Comparison of ENCODE assay signal across 20 cellular contexts in the genomic region with DNA sequence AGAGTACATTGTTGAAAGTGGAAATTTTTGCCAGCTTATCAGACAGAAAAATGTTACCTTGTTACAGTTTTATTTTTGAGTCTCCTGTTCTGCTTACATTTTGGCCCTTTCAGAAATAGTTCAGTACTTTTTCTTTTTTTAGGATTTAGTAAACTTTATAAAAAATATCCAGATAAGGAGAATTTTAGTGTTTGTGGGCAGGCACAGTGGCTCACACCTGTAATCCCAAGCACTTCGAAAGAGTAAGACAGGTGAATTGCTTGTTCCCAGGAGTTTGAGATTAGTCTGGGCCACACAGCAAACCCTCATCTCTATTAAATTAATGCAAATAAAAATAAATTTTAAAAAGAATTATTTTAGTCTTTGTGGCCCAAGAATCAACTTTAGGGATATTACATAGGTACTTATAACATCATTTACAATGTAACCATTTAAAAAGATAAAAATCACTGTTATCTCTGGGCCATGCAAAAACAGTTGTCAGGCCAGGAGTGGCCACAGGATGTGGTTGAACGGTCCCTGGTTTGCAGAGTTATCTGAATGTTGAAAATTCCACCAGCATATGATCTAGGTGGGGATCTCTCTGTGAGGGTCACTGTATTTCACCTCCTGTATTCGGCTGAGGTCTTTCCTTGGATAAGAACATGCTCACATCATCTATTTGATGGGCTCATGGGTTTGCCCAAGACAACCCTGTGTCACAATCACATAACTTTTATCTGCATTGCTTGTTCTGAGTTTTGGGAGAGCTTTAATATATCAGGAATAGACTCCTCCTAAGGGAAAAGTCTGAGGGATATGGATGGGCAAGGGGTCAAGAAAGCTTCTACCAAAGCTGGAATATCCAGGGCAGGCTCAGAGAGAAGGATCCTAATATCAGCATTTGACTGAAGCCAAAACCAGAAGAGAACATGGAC.
A peak's percentile ranks its signal among the peaks of the same experiment; 100 is the strongest.
DNase-seq lines count a peak whose midpoint lies in the region; ATAC-seq, FAIRE-seq and TF ChIP-seq lines count a peak whose summit lies in the region.
"Had no signal": no experiment of that assay in that cellular context is flagged by ENCODE, and none has a peak within 500 bp of the region (broad histone marks: within the 10 kb centered on the region; RNA-seq: fewer than 3 reads in every experiment).

No MANE protein-coding gene starts in this region.

- H3K4me2 ChIP-seq in BLaER1 treated with 17β-estradiol and CSF1 and Interleukin-3, amounts not matched to agents 10 nM and 100 nM: peak overlapping the region in 8 of 11 experiments; percentile 22 to 54 (median 43); a peak in 14 of 22 replicates
- H3K4me2 ChIP-seq in K562 (ENCODE audit: insufficient read depth, low read length): no peak overlapping the region

- POLR2A ChIA-PET in T-cell (lab: Charles Lee): no interaction called here
- POLR2A ChIA-PET in K562 (lab: Yijun Ruan, JAX): interaction anchor here (0.6 to 2.8 kb wide), 8 partner anchors 8 to 289 kb away, joined by 3 to 15 read pairs (median 4); no protein-coding TSS in a partner anchor
- POLR2A ChIA-PET in activated CD4-positive, alpha-beta T cell treated with anti-CD3 and anti-CD28 coated beads for 36 hours (lab: Charles Lee): no interaction called here

- H3K9me3 Mint-ChIP-seq in T-cell (no peaks in the 10 kb centered on the region), natural killer cell (no peaks in the 10 kb centered on the region), CD14-positive monocyte (no peaks in the 10 kb centered on the region)
- H3K9me3 Mint-ChIP-seq in activated CD4-positive, alpha-beta T cell treated with anti-CD3 and anti-CD28 coated beads for 36 hours (ENCODE audit: low read depth): no peaks in the 10 kb centered on the region
- H3K9me3 Mint-ChIP-seq: CD4-positive, CD25-positive, alpha-beta regulatory T cell had no signal

- no peak for FAIRE-seq in K562 (lab: Jason Lieb, UNC)

- no peak overlapping the region for H3K9ac ChIP-seq in BLaER1 treated with 17β-estradiol and CSF1 and Interleukin-3, amounts not matched to agents 10 nM and 100 nM
- H3K9ac ChIP-seq in K562 (ENCODE audit: insufficient read depth in 1 of 2, low read depth in 2 of 2, low read length in 2 of 2): no peak overlapping the region

- H3K4me1 Mint-ChIP-seq in T-cell (peaks cover 9 to 36% (median 13%) of the 10 kb centered on the region in 3 donors), natural killer cell (peaks cover 45 to 49% of the 10 kb centered on the region in 2 donors), CD14-positive monocyte (no peaks in the 10 kb centered on the region)
- peaks cover 2% of the 10 kb centered on the region for H3K4me1 Mint-ChIP-seq in activated CD4-positive, alpha-beta T cell treated with anti-CD3 and anti-CD28 coated beads for 36 hours

- no peaks in the 10 kb centered on the region for H4K20me1 ChIP-seq in BLaER1 treated with 17β-estradiol and CSF1 and Interleukin-3, amounts not matched to agents 10 nM and 100 nM
- peaks cover 4% of the 10 kb centered on the region for H4K20me1 ChIP-seq in K562 (replicated peaks; ENCODE audit: control insufficient read depth, insufficient read depth, low read length)

- no peak overlapping the region for H3K4me3 ChIP-seq in BLaER1 treated with 17β-estradiol and CSF1 and Interleukin-3, amounts not matched to agents 10 nM and 100 nM
- H3K4me3 ChIP-seq in K562: no peak overlapping the region
- H3K4me3 ChIP-seq: HAP-1 had no signal

- TF ChIP-seq RAD21 in K562 (CRISPR knock-in tag; conservative IDR thresholded peaks at IDR 0.05 in 1 of 2, IDR thresholded peaks at IDR 0.05 in 1 of 2): no peak

- H2AFZ ChIP-seq in K562 (ENCODE audit: low read depth, low read length): no peak overlapping the region

- in situ Hi-C loops in K562 (cut with MboI): no loop called here

- TF ChIP-seq POLR2A in K562 (conservative IDR thresholded peaks at IDR 0.05): no peak

- WGBS in K562 (ENCODE audit: insufficient coverage, low coverage, missing lambda C conversion rate): under 1% methylated on average over 3 of the region's 3 CpGs

- intact Hi-C loops in K562 (cut with micrococcal nuclease): loop anchor here (2.0 kb wide), 1 partner anchor 21 kb away; no protein-coding TSS in a partner anchor
- intact Hi-C loops in natural killer cell (cut with micrococcal nuclease): no loop called here
- intact Hi-C loops in CD14-positive monocyte (cut with micrococcal nuclease): no loop called here
- intact Hi-C loops in activated CD4-positive, alpha-beta T cell treated with anti-CD3 and anti-CD28 coated beads for 36 hours (cut with DNase I, micrococcal nuclease): no loop called here

- DNase-seq in T-cell: no peak
- DNase-seq in K562 (ENCODE audit: extremely low read depth in 1 of 4, low spot score in 3 of 4): peak in 1 of 4 experiments; percentile 55
- no peak for DNase-seq in natural killer cell
- no peak for DNase-seq in CD14-positive monocyte (ENCODE audit: low spot score)
- no peak for DNase-seq in activated CD4-positive, alpha-beta T cell treated with anti-CD3 and anti-CD28 coated beads for 36 hours
- DNase-seq in activated naive CD4-positive, alpha-beta T cell (lab: John Stamatoyannopoulos, UW): no peak
- DNase-seq: AML-193; CD4-positive, CD25-positive, alpha-beta regulatory T cell; COR-L47; DMS79; MM.1S; NCI-H1048; NCI-H1417 treated with DMSO at 0.1 percent for 48 hours; NCI-H187; NCI-H446; NCI-H526; PC-3; Right ventricle myocardium superior had no signal

- no peak overlapping the region for H3K4me3 Mint-ChIP-seq in T-cell
- peak overlapping the region; percentile 82 for H3K4me3 Mint-ChIP-seq in natural killer cell
- H3K4me3 Mint-ChIP-seq in CD14-positive monocyte: no peak overlapping the region
- no peak overlapping the region for H3K4me3 Mint-ChIP-seq in activated CD4-positive, alpha-beta T cell treated with anti-CD3 and anti-CD28 coated beads for 36 hours
- H3K4me3 Mint-ChIP-seq: CD4-positive, CD25-positive, alpha-beta regulatory T cell had no signal

- H3K36me3 Mint-ChIP-seq in T-cell: no peaks in the 10 kb centered on the region
- H3K36me3 Mint-ChIP-seq in natural killer cell: no peaks in the 10 kb centered on the region
- H3K36me3 Mint-ChIP-seq in CD14-positive monocyte: no peaks in the 10 kb centered on the region
- H3K36me3 Mint-ChIP-seq in activated CD4-positive, alpha-beta T cell treated with anti-CD3 and anti-CD28 coated beads for 36 hours (ENCODE audit: low read depth): no peaks in the 10 kb centered on the region
- H3K36me3 Mint-ChIP-seq: CD4-positive, CD25-positive, alpha-beta regulatory T cell had no signal

- no peaks in the 10 kb centered on the region for H3K9me3 ChIP-seq in BLaER1 treated with 17β-estradiol and CSF1 and Interleukin-3, amounts not matched to agents 10 nM and 100 nM (replicated peaks in 1 of 11)
- no peaks in the 10 kb centered on the region for H3K9me3 ChIP-seq in K562 (replicated peaks; ENCODE audit: control insufficient read depth, insufficient read depth, low read depth, low read length)
- H3K9me3 ChIP-seq: HAP-1 had no signal

- TF ChIP-seq CTCF in K562 (IDR thresholded peaks at IDR 0.05 in 2 of 3, conservative IDR thresholded peaks at IDR 0.05 in 1 of 3; ENCODE audit: insufficient read depth in 2 of 3, low read depth in 1 of 3, low read length in 3 of 3) (no peak), natural killer cell (IDR thresholded peaks at IDR 0.05) (no peak), CD14-positive monocyte (IDR thresholded peaks at IDR 0.05) (no peak)

- CTCF ChIA-PET in T-cell (lab: Charles Lee) (interaction anchor here in 1 of 2 donors (0.5 to 1.7 kb wide), 4 partner anchors 10 to 138 kb away, joined by 3 to 10 read pairs (median 4); no protein-coding TSS in a partner anchor), K562 (lab: Yijun Ruan, JAX; ENCODE audit: low intra/inter-chr PET ratio) (interaction anchor here (0.6 to 1.8 kb wide), 4 partner anchors 10 to 973 kb away, joined by 3 to 9 read pairs (median 4); no protein-coding TSS in a partner anchor)
- CTCF ChIA-PET in activated CD4-positive, alpha-beta T cell treated with anti-CD3 and anti-CD28 coated beads for 36 hours (lab: Charles Lee): interaction anchor here (1.1 to 1.6 kb wide), 2 partner anchors 9 to 26 kb away, joined by 3 to 5 read pairs; no protein-coding TSS in a partner anchor

- no peak overlapping the region for H3K27ac ChIP-seq in BLaER1 treated with 17β-estradiol and CSF1 and Interleukin-3, amounts not matched to agents 10 nM and 100 nM
- no peak overlapping the region for H3K27ac ChIP-seq in K562 (ENCODE audit: extremely low read depth, low read depth, low read length)

- H3K27me3 Mint-ChIP-seq in T-cell (peaks cover 13 to 20% of the 10 kb centered on the region in 2 donors), natural killer cell (ENCODE audit: low read depth in 2 of 2) (peaks cover 0 to 6% of the 10 kb centered on the region in 2 donors), CD14-positive monocyte (ENCODE audit: low read depth in 3 of 3) (peaks cover 0 to 14% (median 11%) of the 10 kb centered on the region in 3 donors)
- peaks cover 17% of the 10 kb centered on the region for H3K27me3 Mint-ChIP-seq in activated CD4-positive, alpha-beta T cell treated with anti-CD3 and anti-CD28 coated beads for 36 hours

- ATAC-seq in T-cell (replicated peaks in 1 of 4) (no peak), K562 (peak; percentile 9; the same call in 2 of the 3 replicates), natural killer cell (peak in 1 of 3 donors; percentile 55)
- ATAC-seq in activated CD4-positive, alpha-beta T cell treated with anti-CD3 and anti-CD28 coated beads for 36 hours: no peak
- ATAC-seq: PC-3 had no signal

- H3K27ac Mint-ChIP-seq in T-cell (peak overlapping the region; percentile 10 to 60), natural killer cell (peak overlapping the region; percentile 78 to 80), CD14-positive monocyte (no peak overlapping the region)
- no peak overlapping the region for H3K27ac Mint-ChIP-seq in activated CD4-positive, alpha-beta T cell treated with anti-CD3 and anti-CD28 coated beads for 36 hours
- H3K27ac Mint-ChIP-seq: CD4-positive, CD25-positive, alpha-beta regulatory T cell had no signal

- H3K27me3 ChIP-seq in BLaER1 treated with 17β-estradiol and CSF1 and Interleukin-3, amounts not matched to agents 10 nM and 100 nM: no peaks in the 10 kb centered on the region
- peaks cover 6 to 30% of the 10 kb centered on the region in 2 experiments; a peak in 4 of 5 replicates for H3K27me3 ChIP-seq in K562 (ENCODE audit: control insufficient read depth in 2 of 2, insufficient read depth in 2 of 2, low read length in 2 of 2)

- no peak for TF ChIP-seq EP300 in K562 (IDR thresholded peaks at IDR 0.05; ENCODE audit: low read length)

- H3K4me1 ChIP-seq in BLaER1 treated with 17β-estradiol and CSF1 and Interleukin-3, amounts not matched to agents 10 nM and 100 nM: peaks cover 0 to 25% (median 22%) of the 10 kb centered on the region in 10 experiments; a peak in 15 of 20 replicates
- H3K4me1 ChIP-seq in K562 (replicated peaks in 1 of 2; ENCODE audit: control insufficient read depth in 2 of 2, insufficient read depth in 2 of 2, low read length in 2 of 2): peaks cover 0 to 15% of the 10 kb centered on the region in 2 experiments; a peak in 1 of 5 replicates
- H3K4me1 ChIP-seq: HAP-1 had no signal

- H3K36me3 ChIP-seq in BLaER1 treated with 17β-estradiol and CSF1 and Interleukin-3, amounts not matched to agents 10 nM and 100 nM: no peaks in the 10 kb centered on the region
- H3K36me3 ChIP-seq in K562 (ENCODE audit: control insufficient read depth, insufficient read depth, low read length): no peaks in the 10 kb centered on the region
- H3K36me3 ChIP-seq: HAP-1 had no signal

- H3K79me2 ChIP-seq in K562 (ENCODE audit: control insufficient read depth, insufficient read depth, low read length): no peaks in the 10 kb centered on the region

- no peaks in the 10 kb centered on the region for H3K9me1 ChIP-seq in K562 (ENCODE audit: control insufficient read depth, insufficient read depth, low read length)

- no TSS peak for BruUV-seq in K562 (replicated peaks; lab: Mats Ljungman, UMichigan)

Comparison
In these comparisons a context has a peak if more than half of its experiments do, and no peak if none do; other contexts are left out.
1. H3K27ac Mint-ChIP-seq: peak in T-cell (2 of 2) and natural killer cell (2 of 2); none in CD14-positive monocyte (0 of 7) and activated CD4-positive, alpha-beta T cell treated with anti-CD3 and anti-CD28 coated beads for 36 hours (single experiment).